Comparison of ENCODE assay signal across 30 cellular contexts in the genomic region with DNA sequence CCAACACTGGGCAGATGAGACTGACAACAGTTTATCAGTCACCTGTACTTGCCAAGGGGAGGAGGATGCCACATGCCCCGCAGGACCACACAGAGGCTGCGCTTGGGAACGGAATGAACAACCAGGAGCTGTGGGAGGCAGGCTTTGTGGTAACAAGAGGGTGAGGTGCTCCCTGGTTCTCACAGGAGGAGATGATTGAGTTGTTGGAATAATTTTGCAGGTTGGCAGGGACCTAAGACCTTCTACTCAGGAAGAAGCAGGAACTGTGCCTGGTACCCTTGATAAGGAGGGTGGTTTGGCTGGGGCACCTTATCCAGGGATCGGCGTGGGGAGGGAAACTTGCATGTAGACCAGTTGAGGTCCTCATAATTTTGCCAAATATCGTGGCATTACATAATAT. TPM values are rescaled to one million over a fixed set of nuclear protein-coding genes. Genes with fewer than 3 reads are reported as not detected.
"Had no signal": no experiment of that assay in that cellular context is flagged by ENCODE, and none has a peak within 500 bp of the region (broad histone marks: within the 10 kb centered on the region; RNA-seq: fewer than 3 reads in every experiment).

No MANE protein-coding gene starts in this region.

- H3K9me3 ChIP-seq: ascending aorta, breast epithelium, gastrocnemius medialis, heart left ventricle had no signal

- H3K9me3 Mint-ChIP-seq: activated CD8-positive, alpha-beta T cell treated with anti-CD3 and anti-CD28 coated beads for 36 hours; activated naive CD4-positive, alpha-beta T cell treated with anti-CD3 and anti-CD28 coated beads, Interleukin-2, amount 10 ng/mL, durations not matched to agents 7 days and 5 days; activated naive CD4-positive, alpha-beta T cell treated with anti-CD3 and anti-CD28 coated beads, Interleukin-2, amount 50 U/mL, for 72 hours; activated naive CD8-positive, alpha-beta T cell treated with anti-CD3 and anti-CD28 coated beads, Interleukin-2, amount 10 ng/mL, durations not matched to agents 7 days and 5 days; central memory CD8-positive, alpha-beta T cell; dendritic cell treated with granulocyte-macrophage colony-stimulating factor and Interleukin-4, amounts not matched to agents 40 ng/mL and 50 ng/mL, for 4 days; endodermal cell had no signal

- ATAC-seq: activated CD8-positive, alpha-beta T cell treated with anti-CD3 and anti-CD28 coated beads for 36 hours; activated naive CD4-positive, alpha-beta T cell treated with anti-CD3 and anti-CD28 coated beads, Interleukin-2, amount 50 U/mL, for 72 hours; esophagus mucosa; foreskin keratinocyte; gastrocnemius medialis; heart left ventricle had no signal

- H3K36me3 ChIP-seq: ascending aorta, breast epithelium, gastrocnemius medialis, heart left ventricle had no signal

- H3K27me3 ChIP-seq: ascending aorta, breast epithelium, gastrocnemius medialis had no signal

- H3K4me3 Mint-ChIP-seq: activated CD8-positive, alpha-beta T cell treated with anti-CD3 and anti-CD28 coated beads for 36 hours; activated naive CD4-positive, alpha-beta T cell treated with anti-CD3 and anti-CD28 coated beads, Interleukin-2, amount 10 ng/mL, durations not matched to agents 7 days and 5 days; activated naive CD8-positive, alpha-beta T cell treated with anti-CD3 and anti-CD28 coated beads, Interleukin-2, amount 10 ng/mL, durations not matched to agents 7 days and 5 days; brain; central memory CD8-positive, alpha-beta T cell; dendritic cell treated with granulocyte-macrophage colony-stimulating factor and Interleukin-4, amounts not matched to agents 40 ng/mL and 50 ng/mL, for 4 days; endodermal cell had no signal

- H3K36me3 Mint-ChIP-seq: activated naive CD4-positive, alpha-beta T cell treated with anti-CD3 and anti-CD28 coated beads, Interleukin-2, amount 10 ng/mL, durations not matched to agents 7 days and 5 days; activated naive CD4-positive, alpha-beta T cell treated with anti-CD3 and anti-CD28 coated beads, Interleukin-2, amount 50 U/mL, for 72 hours; activated naive CD8-positive, alpha-beta T cell treated with anti-CD3 and anti-CD28 coated beads, Interleukin-2, amount 10 ng/mL, durations not matched to agents 7 days and 5 days; brain had no signal

- H3K4me3 ChIP-seq: ascending aorta, breast epithelium, coronary artery, dorsolateral prefrontal cortex, gastrocnemius medialis, heart left ventricle had no signal

- H3K27ac Mint-ChIP-seq: activated CD8-positive, alpha-beta T cell treated with anti-CD3 and anti-CD28 coated beads for 36 hours; activated naive CD4-positive, alpha-beta T cell treated with anti-CD3 and anti-CD28 coated beads, Interleukin-2, amount 10 ng/mL, durations not matched to agents 7 days and 5 days; activated naive CD4-positive, alpha-beta T cell treated with anti-CD3 and anti-CD28 coated beads, Interleukin-2, amount 50 U/mL, for 72 hours; activated naive CD8-positive, alpha-beta T cell treated with anti-CD3 and anti-CD28 coated beads, Interleukin-2, amount 10 ng/mL, durations not matched to agents 7 days and 5 days; brain; dendritic cell treated with granulocyte-macrophage colony-stimulating factor and Interleukin-4, amounts not matched to agents 40 ng/mL and 50 ng/mL, for 4 days; endodermal cell had no signal

- DNase-seq: activated CD4-positive, alpha-beta T cell treated with anti-CD3 and anti-CD28 coated beads for 4 hours; activated CD4-positive, alpha-beta T cell treated with anti-CD3 and anti-CD28 coated beads, Interleukin-2, amount 50 U/mL, for 1 hour; activated CD4-positive, alpha-beta T cell treated with anti-CD3 and anti-CD28 coated beads, Interleukin-2, amount 50 U/mL, for 48 hours; activated CD4-positive, CD25-positive, alpha-beta regulatory T cell; activated CD4-positive, CD25-positive, alpha-beta regulatory T cell treated with anti-CD3 and anti-CD28 coated beads, Interleukin-2, amount 50 U/mL, for 72 hours; activated CD8-positive, alpha-beta memory T cell treated with anti-CD3 and anti-CD28 coated beads for 24 hours; activated CD8-positive, alpha-beta T cell treated with anti-CD3 and anti-CD28 coated beads for 36 hours; activated gamma-delta T cell; activated naive CD4-positive, alpha-beta T cell; activated naive CD4-positive, alpha-beta T cell treated with anti-CD3 and anti-CD28 coated beads, Interleukin-2, amount 10 ng/mL, durations not matched to agents 7 days and 5 days; activated naive CD8-positive, alpha-beta T cell treated with anti-CD3 and anti-CD28 coated beads, Interleukin-2, amount 10 ng/mL, durations not matched to agents 7 days and 5 days; activated T-cell treated with anti-CD3 and anti-CD28 coated beads, Interleukin-2, amount 50 U/mL, for 48 hours; dorsolateral prefrontal cortex; effector memory CD4-positive, alpha-beta T cell; endodermal cell; foreskin keratinocyte; gastrocnemius medialis; glutamatergic neuron; heart left ventricle; T-helper 2 cell had no signal

- H3K27ac ChIP-seq: ascending aorta, breast epithelium, coronary artery, dorsolateral prefrontal cortex, foreskin keratinocyte, gastrocnemius medialis, heart left ventricle had no signal

- H3K4me1 Mint-ChIP-seq: activated naive CD4-positive, alpha-beta T cell treated with anti-CD3 and anti-CD28 coated beads, Interleukin-2, amount 10 ng/mL, durations not matched to agents 7 days and 5 days; activated naive CD8-positive, alpha-beta T cell treated with anti-CD3 and anti-CD28 coated beads, Interleukin-2, amount 10 ng/mL, durations not matched to agents 7 days and 5 days; central memory CD8-positive, alpha-beta T cell had no signal

- H3K4me1 ChIP-seq: ascending aorta, breast epithelium, foreskin keratinocyte, heart left ventricle had no signal

RNA-seq across cellular contexts. Expression of a gene that starts 7.8 kb away (rescaled TPM):
- total RNA-seq: ascending aorta, breast epithelium, cardiac septum, cerebellum, foreskin keratinocyte, gastrocnemius medialis, heart left ventricle had no signal
- polyA plus RNA-seq: foreskin keratinocyte, heart left ventricle had no signal

RNA-seq across cellular contexts. Expression of a gene that starts 57.8 kb away (rescaled TPM):
- total RNA-seq: cerebellum, foreskin keratinocyte had no signal
- polyA plus RNA-seq: foreskin keratinocyte had no signal
